ENCODE assay signal across 24 cellular contexts in genomic region chr9:107367727-107368502, GRCh38.
DNase-seq lines count a peak whose midpoint lies in the region.
"Had no signal": no experiment of that assay in that cellular context is flagged by ENCODE, and none has a peak within 500 bp of the region (broad histone marks: within the 10 kb centered on the region; RNA-seq: fewer than 3 reads in every experiment).

No MANE protein-coding gene starts in this region.

- no peaks in the 10 kb centered on the region for H3K79me2 ChIP-seq in Karpas-422 (ENCODE audit: low read length)

- H4K20me1 ChIP-seq in Karpas-422 (ENCODE audit: insufficient read depth, low read depth, low read length): no peaks in the 10 kb centered on the region

- DNase-seq in dermis blood vessel endothelial cell (peak; percentile 13), left kidney (ENCODE audit: low read depth, low spot score) (peak; percentile 31), renal cortical epithelial cell (ENCODE audit: low read depth) (peak; percentile 91), Karpas-422 (no peak), NCI-H1930 (lab: John Stamatoyannopoulos, UW) (no peak), NCI-H1092 (lab: John Stamatoyannopoulos, UW) (no peak)
- DNase-seq: activated CD4-positive, alpha-beta T cell treated with anti-CD3 and anti-CD28 coated beads, Interleukin-2, amount 50 U/mL, for 48 hours; activated CD4-positive, CD25-positive, alpha-beta regulatory T cell; activated effector memory CD4-positive, alpha-beta T cell treated with anti-CD3 and anti-CD28 coated beads, Interleukin-2, amount 50 U/mL, for 16 hours; CD8-positive, alpha-beta memory T cell; cortex of kidney; hippocampal formation; mammary epithelial cell; naive B cell; NCI-H1092 treated with DMSO at 0.1 percent for 48 hours; NCI-H2029; NCI-H226; NCI-H82; ovary; SHP77 treated with DMSO at 0.1 percent for 48 hours; SW 1271 had no signal

- H3K4me1 ChIP-seq in HUES64 (ENCODE audit: insufficient read depth, low read length) (peaks cover 6% of the 10 kb centered on the region), Karpas-422 (ENCODE audit: low read length) (no peaks in the 10 kb centered on the region)
- H3K4me1 ChIP-seq: breast epithelium, suprapubic skin had no signal

- H2AFZ ChIP-seq in Karpas-422 (ENCODE audit: low read length): no peak overlapping the region

- H3K9me3 ChIP-seq in HUES64 (ENCODE audit: insufficient read depth, low read depth, low read length) (no peaks in the 10 kb centered on the region), Karpas-422 (ENCODE audit: low read length) (no peaks in the 10 kb centered on the region)
- H3K9me3 ChIP-seq: breast epithelium, ovary, suprapubic skin had no signal

- H3K27ac ChIP-seq in HUES64 (ENCODE audit: low read depth, low read length) (peak overlapping the region; percentile 37; the same call in 1 of the 2 replicates), Karpas-422 (ENCODE audit: low read length) (no peak overlapping the region)
- H3K27ac ChIP-seq: breast epithelium, ovary, suprapubic skin had no signal

- H3K27me3 ChIP-seq in HUES64 (ENCODE audit: insufficient read depth, low read length): no peaks in the 10 kb centered on the region
- H3K27me3 ChIP-seq in Karpas-422 (ENCODE audit: low read length): no peaks in the 10 kb centered on the region
- H3K27me3 ChIP-seq: breast epithelium, ovary, suprapubic skin had no signal

- H3K36me3 ChIP-seq in HUES64 (ENCODE audit: insufficient read depth, low read length) (no peaks in the 10 kb centered on the region), Karpas-422 (ENCODE audit: insufficient read depth, low read length) (no peaks in the 10 kb centered on the region)
- H3K36me3 ChIP-seq: breast epithelium, ovary, suprapubic skin had no signal

- no peak overlapping the region for H3K4me2 ChIP-seq in Karpas-422 (ENCODE audit: low read depth, low read length, poor library complexity, severe bottlenecking)

- H3K9ac ChIP-seq in HUES64 (ENCODE audit: low read depth, low read length) (no peak overlapping the region), Karpas-422 (ENCODE audit: low read length) (no peak overlapping the region)

- H3K4me3 ChIP-seq in HUES64 (ENCODE audit: low read length) (no peak overlapping the region), Karpas-422 (ENCODE audit: low read length) (no peak overlapping the region)
- H3K4me3 ChIP-seq: breast epithelium, ovary, suprapubic skin had no signal

- WGBS in HUES64: 87% methylated on average over 7 of the region's 7 CpGs

- H3K9me2 ChIP-seq in Karpas-422 (replicated peaks; ENCODE audit: insufficient read depth, low read length): no peaks in the 10 kb centered on the region

Comparison
In these comparisons a context has a peak if more than half of its experiments do, and no peak if none do; other contexts are left out.
1. DNase-seq: peak in dermis blood vessel endothelial cell (single experiment), left kidney (single experiment) and renal cortical epithelial cell (single experiment); none in Karpas-422 (single experiment), NCI-H1930 (0 of 2) and NCI-H1092 (single experiment).